Comparison of ENCODE assay signal across 21 cellular contexts in genomic region chr10:102400598-102401321, GRCh38. TPM values are rescaled to one million over a fixed set of nuclear protein-coding genes. Genes with fewer than 3 reads are reported as not detected.
A peak's percentile ranks its signal among the peaks of the same experiment; 100 is the strongest.
DNase-seq lines count a peak whose midpoint lies in the region; FAIRE-seq and TF ChIP-seq lines count a peak whose summit lies in the region.
"Had no signal": no experiment of that assay in that cellular context is flagged by ENCODE, and none has a peak within 500 bp of the region (broad histone marks: within the 10 kb centered on the region; RNA-seq: fewer than 3 reads in every experiment).

No MANE protein-coding gene starts in this region.

- POLR2A ChIA-PET in activated CD4-positive, alpha-beta T cell treated with anti-CD3 and anti-CD28 coated beads, Interleukin-2, amount 10 ng/mL, durations not matched to agents 7 days and 5 days (lab: Charles Lee): no interaction called here

- H2AFZ ChIP-seq in trophoblast cell (ENCODE audit: insufficient read depth, low read length, poor library complexity): no peak overlapping the region
- H2AFZ ChIP-seq: parathyroid adenoma had no signal

- no CpG with 5 or more reads among the region's 22 CpGs for WGBS in trophoblast cell (ENCODE audit: extremely low coverage, insufficient coverage, insufficient read length)
- 85 to 90% (median 88%) methylated on average over 16 to 22 of the region's 22 CpGs for WGBS in adrenal gland, 4 donors

- H3K27ac ChIP-seq in trophoblast cell (ENCODE audit: low read depth, low read length): no peak overlapping the region
- no peak overlapping the region for H3K27ac ChIP-seq in adrenal gland
- H3K27ac ChIP-seq: parathyroid adenoma had no signal

- peak overlapping the region; percentile 68 for H3K27ac Mint-ChIP-seq in activated CD4-positive, alpha-beta T cell treated with anti-CD3 and anti-CD28 coated beads, Interleukin-2, amount 10 ng/mL, durations not matched to agents 7 days and 5 days
- H3K27ac Mint-ChIP-seq in activated naive CD8-positive, alpha-beta T cell treated with anti-CD3 and anti-CD28 coated beads for 36 hours: peak overlapping the region; percentile 59
- H3K27ac Mint-ChIP-seq: dendritic cell treated with granulocyte-macrophage colony-stimulating factor and Interleukin-4, amounts not matched to agents 40 ng/mL and 50 ng/mL, for 4 days had no signal

- no peak overlapping the region for H2BK5ac ChIP-seq in trophoblast cell (ENCODE audit: low read depth, low read length, poor library complexity)

- H3K4me2 ChIP-seq in trophoblast cell (ENCODE audit: low read length): no peak overlapping the region

- H2BK120ac ChIP-seq in trophoblast cell (ENCODE audit: insufficient read depth, low read length, poor library complexity): peak overlapping the region; percentile 78

- H3K23ac ChIP-seq in trophoblast cell (ENCODE audit: low read length): no peak overlapping the region

- H4K8ac ChIP-seq in trophoblast cell (ENCODE audit: low read depth, low read length): no peak overlapping the region

- H3K79me2 ChIP-seq in trophoblast cell (ENCODE audit: control insufficient read depth, insufficient read depth, low read length, poor library complexity): peaks cover 5% of the 10 kb centered on the region
- H3K79me2 ChIP-seq: parathyroid adenoma had no signal

- H3K4me3 ChIP-seq in trophoblast cell (ENCODE audit: low read depth, low read length) (no peak overlapping the region), adrenal gland (no peak overlapping the region)

- H3K4me3 Mint-ChIP-seq in activated CD4-positive, alpha-beta T cell treated with anti-CD3 and anti-CD28 coated beads, Interleukin-2, amount 10 ng/mL, durations not matched to agents 7 days and 5 days: no peak overlapping the region
- peak overlapping the region; percentile 74 for H3K4me3 Mint-ChIP-seq in activated naive CD8-positive, alpha-beta T cell treated with anti-CD3 and anti-CD28 coated beads for 36 hours
- H3K4me3 Mint-ChIP-seq: dendritic cell treated with granulocyte-macrophage colony-stimulating factor and Interleukin-4, amounts not matched to agents 40 ng/mL and 50 ng/mL, for 4 days had no signal

- H3K9me3 ChIP-seq in trophoblast cell (ENCODE audit: insufficient read depth, low read depth, low read length) (peaks cover 3% of the 10 kb centered on the region), adrenal gland (replicated peaks in 1 of 3) (no peaks in the 10 kb centered on the region)
- H3K9me3 ChIP-seq: left ventricle myocardium inferior, tibial nerve had no signal

- H3K4me1 ChIP-seq in trophoblast cell (ENCODE audit: control insufficient read depth in 1 of 2, insufficient read depth in 2 of 2, low read length in 2 of 2): peaks cover 33 to 34% of the 10 kb centered on the region in 2 experiments
- H3K4me1 ChIP-seq in adrenal gland (replicated peaks in 1 of 2): peaks cover 0 to 19% of the 10 kb centered on the region in 2 donors

- intact Hi-C loops in adrenal gland (cut with DNase I): loop anchor here in 1 of 2 donors (5.0 kb wide), 1 partner anchor 168 kb away; no protein-coding TSS in a partner anchor

- DNase-seq in activated CD4-positive, alpha-beta T cell treated with anti-CD3 and anti-CD28 coated beads, Interleukin-2, amount 10 ng/mL, durations not matched to agents 7 days and 5 days: no peak
- DNase-seq in activated CD4-positive, alpha-beta T cell treated with anti-CD3 and anti-CD28 coated beads for 4 hours: no peak
- DNase-seq in activated naive CD8-positive, alpha-beta T cell treated with anti-CD3 and anti-CD28 coated beads for 36 hours: no peak
- DNase-seq in trophoblast cell (no peak), RCC 7860 (ENCODE audit: low spot score) (no peak), GM10266 (ENCODE audit: extremely low spot score) (no peak), adrenal gland (no peak)
- DNase-seq: activated gamma-delta T cell treated with Interleukin-2 at 50 U/mL for 16 hours; CD4-positive, CD25-positive, alpha-beta regulatory T cell; left ventricle myocardium inferior; NCI-H1436 treated with DMSO at 0.1 percent for 48 hours; stimulated activated CD4-positive, alpha-beta T cell treated with anti-CD3 and anti-CD28 coated beads, Interleukin-4, amount 100 ng/mL, for 24 hours had no signal

- H4K91ac ChIP-seq in trophoblast cell (ENCODE audit: low read depth, low read length): peak overlapping the region; percentile 53

- FAIRE-seq in RCC 7860 (lab: Jason Lieb, UNC): no peak
- FAIRE-seq: A204.1, frontal cortex had no signal

- H3K36me3 Mint-ChIP-seq in activated CD4-positive, alpha-beta T cell treated with anti-CD3 and anti-CD28 coated beads, Interleukin-2, amount 10 ng/mL, durations not matched to agents 7 days and 5 days (ENCODE audit: low read depth): peaks cover 29% of the 10 kb centered on the region
- H3K36me3 Mint-ChIP-seq in activated naive CD8-positive, alpha-beta T cell treated with anti-CD3 and anti-CD28 coated beads for 36 hours: peaks cover 50% of the 10 kb centered on the region
- H3K36me3 Mint-ChIP-seq: CD4-positive, CD25-positive, alpha-beta regulatory T cell had no signal

- H4K12ac ChIP-seq in trophoblast cell (ENCODE audit: low read depth, low read length): no peak overlapping the region

- H2AK5ac ChIP-seq in trophoblast cell (ENCODE audit: low read length): peak overlapping the region; percentile 40

- TF ChIP-seq POLR2A in GM18951 (IDR thresholded peaks at IDR 0.05; ENCODE audit: extremely low read depth, insufficient read depth, insufficient read length) (peak; percentile 20), adrenal gland (IDR thresholded peaks at IDR 0.05) (no peak)

- no peak overlapping the region for H3K9ac ChIP-seq in trophoblast cell (ENCODE audit: low read length)
- H3K9ac ChIP-seq: parathyroid adenoma had no signal

- no peak overlapping the region for H3K4ac ChIP-seq in trophoblast cell (ENCODE audit: low read depth, low read length)

- peaks cover 39% of the 10 kb centered on the region for H3K4me1 Mint-ChIP-seq in activated CD4-positive, alpha-beta T cell treated with anti-CD3 and anti-CD28 coated beads, Interleukin-2, amount 10 ng/mL, durations not matched to agents 7 days and 5 days
- H3K4me1 Mint-ChIP-seq in activated naive CD8-positive, alpha-beta T cell treated with anti-CD3 and anti-CD28 coated beads for 36 hours: peaks cover 43% of the 10 kb centered on the region

- H3K9me3 Mint-ChIP-seq in activated CD4-positive, alpha-beta T cell treated with anti-CD3 and anti-CD28 coated beads, Interleukin-2, amount 10 ng/mL, durations not matched to agents 7 days and 5 days: no peaks in the 10 kb centered on the region
- no peaks in the 10 kb centered on the region for H3K9me3 Mint-ChIP-seq in activated naive CD8-positive, alpha-beta T cell treated with anti-CD3 and anti-CD28 coated beads for 36 hours
- H3K9me3 Mint-ChIP-seq: brain; CD4-positive, CD25-positive, alpha-beta regulatory T cell; dendritic cell treated with granulocyte-macrophage colony-stimulating factor and Interleukin-4, amounts not matched to agents 40 ng/mL and 50 ng/mL, for 4 days had no signal

- H3K27me3 ChIP-seq in trophoblast cell (ENCODE audit: insufficient read depth, low read length) (no peaks in the 10 kb centered on the region), adrenal gland (no peaks in the 10 kb centered on the region)
- H3K27me3 ChIP-seq: tibial nerve had no signal

- in situ Hi-C loops in GM18951 (cut with MboI; ENCODE audit: low sequenced_read_pairs, unreplicated experiment): no loop called here

- H3K79me1 ChIP-seq in trophoblast cell (ENCODE audit: low read length): peaks cover 19% of the 10 kb centered on the region

- peak overlapping the region; percentile 10 for H3K14ac ChIP-seq in trophoblast cell (ENCODE audit: low read length)

- peak overlapping the region; percentile 93 for H2BK12ac ChIP-seq in trophoblast cell (ENCODE audit: low read length)

- TF ChIP-seq CTCF in GM10266 (IDR thresholded peaks at IDR 0.05; ENCODE audit: control insufficient read depth, insufficient read depth, low read depth, missing control alignments) (no peak), adrenal gland (IDR thresholded peaks at IDR 0.05) (no peak)

- CTCF ChIA-PET in activated CD4-positive, alpha-beta T cell treated with anti-CD3 and anti-CD28 coated beads, Interleukin-2, amount 10 ng/mL, durations not matched to agents 7 days and 5 days (lab: Charles Lee): interaction anchor here (0.6 to 9.2 kb wide), 16 partner anchors 11 to 287 kb away, joined by 3 to 118 read pairs (median 7); partner anchors contain the start of genes FBXL15 and NOLC1

- no peaks in the 10 kb centered on the region for H3K27me3 Mint-ChIP-seq in activated CD4-positive, alpha-beta T cell treated with anti-CD3 and anti-CD28 coated beads, Interleukin-2, amount 10 ng/mL, durations not matched to agents 7 days and 5 days
- H3K27me3 Mint-ChIP-seq in activated naive CD8-positive, alpha-beta T cell treated with anti-CD3 and anti-CD28 coated beads for 36 hours: peaks cover 3% of the 10 kb centered on the region
- H3K27me3 Mint-ChIP-seq: brain had no signal

- H3K36me3 ChIP-seq in trophoblast cell (ENCODE audit: control insufficient read depth in 1 of 2, insufficient read depth in 2 of 2, low read length in 2 of 2) (peaks cover 29 to 30% of the 10 kb centered on the region in 2 experiments), adrenal gland (replicated peaks in 1 of 2) (peaks cover 0 to 44% of the 10 kb centered on the region in 2 donors)

- H3K18ac ChIP-seq in trophoblast cell (ENCODE audit: low read length): peak overlapping the region; percentile 22

RNA-seq across cellular contexts. Expression of gene NFKB2, which starts 5.3 kb away (rescaled TPM):
- total RNA-seq in activated CD4-positive, alpha-beta T cell treated with anti-CD3 and anti-CD28 coated beads, Interleukin-2, amount 10 ng/mL, durations not matched to agents 7 days and 5 days: 10 to 100 TPM; 74.8 to 81.8 TPM
- total RNA-seq in activated naive CD8-positive, alpha-beta T cell treated with anti-CD3 and anti-CD28 coated beads for 36 hours: 100 to 1,000 TPM; 247 to 263 TPM
- polyA plus RNA-seq in trophoblast cell (2013): 30.6 and 31.3 TPM in 2 replicates
- 10 to 100 TPM; 14.3 to 73.2 (median 29.6) TPM for total RNA-seq in adrenal gland
- 10 to 100 TPM; 17.3 to 92.6 (median 85.8) TPM for polyA plus RNA-seq in adrenal gland

RNA-seq across cellular contexts. Expression of gene PSD, which starts 17.8 kb away (rescaled TPM):
- 1 to 10 TPM; 1.4 to 1.6 TPM for total RNA-seq in activated CD4-positive, alpha-beta T cell treated with anti-CD3 and anti-CD28 coated beads, Interleukin-2, amount 10 ng/mL, durations not matched to agents 7 days and 5 days
- total RNA-seq in activated naive CD8-positive, alpha-beta T cell treated with anti-CD3 and anti-CD28 coated beads for 36 hours: 1 to 10 TPM; 5.2 to 7.6 TPM
- polyA plus RNA-seq in trophoblast cell (2013): 0.78 and 0.92 TPM in 2 replicates
- 10 to 100 TPM in 1 of 8 donors, 1 to 10 TPM in 5, under 1 TPM in 1, not detected in 1; 0.54 to 10.6 (median 6.0) TPM for total RNA-seq in adrenal gland
- 10 to 100 TPM in 2 of 3 donors, 1 to 10 TPM in 1; 3.4 to 43.7 (median 10.4) TPM for polyA plus RNA-seq in adrenal gland

RNA-seq across cellular contexts. Expression of gene FBXL15, which starts 19.9 kb away (rescaled TPM):
- total RNA-seq in activated CD4-positive, alpha-beta T cell treated with anti-CD3 and anti-CD28 coated beads, Interleukin-2, amount 10 ng/mL, durations not matched to agents 7 days and 5 days: 10 to 100 TPM in 1 of 2 experiments, 1 to 10 TPM in 1; 8.7 to 11.2 TPM
- total RNA-seq in activated naive CD8-positive, alpha-beta T cell treated with anti-CD3 and anti-CD28 coated beads for 36 hours: 10 to 100 TPM; 11.7 to 13.0 TPM
- polyA plus RNA-seq in trophoblast cell (2013): 6.1 and 6.6 TPM in 2 replicates
- total RNA-seq in adrenal gland: 10 to 100 TPM; 21.6 to 61.9 (median 33.9) TPM
- 10 to 100 TPM in 2 of 3 donors, 1 to 10 TPM in 1; 2.1 to 26.1 (median 25.5) TPM for polyA plus RNA-seq in adrenal gland

RNA-seq across cellular contexts. Expression of gene CUEDC2, which starts 31.6 kb away (rescaled TPM):
- total RNA-seq in activated CD4-positive, alpha-beta T cell treated with anti-CD3 and anti-CD28 coated beads, Interleukin-2, amount 10 ng/mL, durations not matched to agents 7 days and 5 days: 10 to 100 TPM; 63.6 to 68.9 TPM
- 10 to 100 TPM; 66.3 to 73.8 TPM for total RNA-seq in activated naive CD8-positive, alpha-beta T cell treated with anti-CD3 and anti-CD28 coated beads for 36 hours
- 45.8 and 49.8 TPM in 2 replicates for polyA plus RNA-seq in trophoblast cell (2013)
- 100 to 1,000 TPM in 1 of 8 donors, 10 to 100 TPM in 7; 76.9 to 115 (median 87.0) TPM for total RNA-seq in adrenal gland
- 10 to 100 TPM; 71.4 to 75.3 (median 73.1) TPM for polyA plus RNA-seq in adrenal gland

RNA-seq across cellular contexts. Expression of gene C10orf95, which starts 50.6 kb away (rescaled TPM):
- total RNA-seq in activated CD4-positive, alpha-beta T cell treated with anti-CD3 and anti-CD28 coated beads, Interleukin-2, amount 10 ng/mL, durations not matched to agents 7 days and 5 days: under 1 TPM in 1 of 2 experiments, not detected in 1; 0.17 TPM
- total RNA-seq in activated naive CD8-positive, alpha-beta T cell treated with anti-CD3 and anti-CD28 coated beads for 36 hours: under 1 TPM; 0.49 to 0.62 TPM
- 17.4 and 19.7 TPM in 2 replicates for polyA plus RNA-seq in trophoblast cell (2013)
- total RNA-seq in adrenal gland: under 1 TPM in 3 of 8 donors, not detected in 5; 0.14 to 0.28 (median 0.18) TPM
- under 1 TPM in 2 of 3 donors, not detected in 1; 0.24 TPM for polyA plus RNA-seq in adrenal gland
- total RNA-seq: Daoy, left ventricle myocardium inferior, skeletal muscle tissue had no signal
